Comparison of ENCODE assay signal across 21 cellular contexts in the genomic region with DNA sequence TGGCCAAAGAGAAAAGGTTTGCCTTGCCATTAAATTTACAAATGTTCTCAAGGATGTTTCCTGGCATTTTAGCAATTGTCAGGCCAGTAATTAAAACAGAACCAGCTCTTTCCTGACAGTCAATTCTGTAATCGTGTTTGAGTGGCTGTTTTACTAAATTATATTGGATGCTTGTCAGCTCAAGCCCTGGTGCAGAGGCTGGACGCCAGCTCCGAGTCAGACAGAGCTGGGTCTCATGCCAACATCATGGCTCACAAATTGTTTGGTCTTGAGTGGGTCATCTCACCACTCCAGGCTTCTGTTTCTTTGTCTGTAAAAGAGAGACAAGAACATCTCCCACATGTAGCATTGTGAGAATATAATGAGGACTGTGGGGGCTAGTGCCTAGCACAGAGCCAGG.
DNase-seq lines count a peak whose midpoint lies in the region; ATAC-seq, FAIRE-seq and TF ChIP-seq lines count a peak whose summit lies in the region.
"Had no signal": no experiment of that assay in that cellular context is flagged by ENCODE, and none has a peak within 500 bp of the region (broad histone marks: within the 10 kb centered on the region; RNA-seq: fewer than 3 reads in every experiment).

No MANE protein-coding gene starts in this region.

- no peak for TF ChIP-seq POLR2A in tibial nerve (IDR thresholded peaks at IDR 0.05)

- no peak overlapping the region for H3K27ac Mint-ChIP-seq in activated naive CD4-positive, alpha-beta T cell treated with anti-CD3 and anti-CD28 coated beads, Interleukin-2, amount 50 U/mL, for 72 hours
- H3K27ac Mint-ChIP-seq: CD4-positive, CD25-positive, alpha-beta regulatory T cell; naive thymus-derived CD8-positive, alpha-beta T cell; progenitor cell of endocrine pancreas; stimulated activated memory B cell treated with anti-CD40 and anti-IgM and Interleukin-4, amounts not matched to agents 10 μg/mL and 1 μg/mL and 100 μg/mL, for 72 hours had no signal

- H3K27ac ChIP-seq in tibial nerve = no peak overlapping the region
- H3K27ac ChIP-seq in mammary epithelial cell (ENCODE audit: insufficient read depth, low read depth, low read length) = no peak overlapping the region
- H3K27ac ChIP-seq: brain microvascular endothelial cell, SJCRH30, upper lobe of right lung had no signal

- H3K9me3 Mint-ChIP-seq in activated naive CD4-positive, alpha-beta T cell treated with anti-CD3 and anti-CD28 coated beads, Interleukin-2, amount 50 U/mL, for 72 hours = no peaks in the 10 kb centered on the region

- intact Hi-C loops in left cardiac atrium (cut with DNase I) = no loop called here
- intact Hi-C loops in Right ventricle myocardium inferior (cut with DNase I) = no loop called here
- intact Hi-C loops in mammary epithelial cell (cut with micrococcal nuclease) = no loop called here

- dilution Hi-C loops in mammary epithelial cell (cut with HindIII; ENCODE audit: low sequenced_read_pairs) = no loop called here

- H3K9me3 ChIP-seq in tibial nerve (peaks cover 0 to 6% (median 0%) of the 10 kb centered on the region in 4 donors), mammary epithelial cell (replicated peaks; ENCODE audit: insufficient read depth, low read length) (peaks cover 6% of the 10 kb centered on the region)
- H3K9me3 ChIP-seq: SJCRH30, upper lobe of right lung had no signal

- FAIRE-seq in frontal cortex (lab: Jason Lieb, UNC) = no peak

- no peaks in the 10 kb centered on the region for H3K36me3 ChIP-seq in tibial nerve
- no peaks in the 10 kb centered on the region for H3K36me3 ChIP-seq in mammary epithelial cell (ENCODE audit: insufficient read depth, low read length)
- H3K36me3 ChIP-seq: brain microvascular endothelial cell, SJCRH30, upper lobe of right lung had no signal

- no peaks in the 10 kb centered on the region for H3K27me3 ChIP-seq in tibial nerve
- no peaks in the 10 kb centered on the region for H3K27me3 ChIP-seq in mammary epithelial cell (ENCODE audit: insufficient read depth, low read length)
- H3K27me3 ChIP-seq: brain microvascular endothelial cell had no signal

- no peak overlapping the region for H3K4me2 ChIP-seq in mammary epithelial cell (ENCODE audit: insufficient read depth, low read depth, low read length)

- H2AFZ ChIP-seq in mammary epithelial cell (ENCODE audit: low read depth, low read length) = no peak overlapping the region

- TF ChIP-seq CTCF in tibial nerve (IDR thresholded peaks at IDR 0.05) (no peak), mammary epithelial cell (conservative IDR thresholded peaks at IDR 0.05 in 1 of 2, IDR thresholded peaks at IDR 0.05 in 1 of 2; ENCODE audit: extremely low read depth in 1 of 2, insufficient read depth in 1 of 2, low read depth in 1 of 2, low read length in 2 of 2) (no peak)

- in situ Hi-C loops in mammary epithelial cell (cut with MboI; ENCODE audit: low sequenced_read_pairs in 2 of 2) = no loop called here

- ATAC-seq in left cardiac atrium (peak; percentile 62 to 68), Right ventricle myocardium inferior (no peak)
- ATAC-seq in activated naive CD4-positive, alpha-beta T cell treated with anti-CD3 and anti-CD28 coated beads, Interleukin-2, amount 50 U/mL, for 72 hours = no peak
- ATAC-seq: naive thymus-derived CD8-positive, alpha-beta T cell; stimulated activated memory B cell treated with anti-CD40 and anti-IgM and Interleukin-4, amounts not matched to agents 10 μg/mL and 1 μg/mL and 100 μg/mL, for 72 hours; upper lobe of right lung had no signal

- H3K4me3 ChIP-seq in tibial nerve = no peak overlapping the region
- no peak overlapping the region for H3K4me3 ChIP-seq in mammary epithelial cell (replicated peaks in 1 of 3; ENCODE audit: insufficient read depth in 1 of 3, low read depth in 2 of 3, low read length in 3 of 3)
- H3K4me3 ChIP-seq: SJCRH30, upper lobe of right lung had no signal

- H3K79me2 ChIP-seq in mammary epithelial cell (ENCODE audit: insufficient read depth, low read length) = no peaks in the 10 kb centered on the region

- WGBS in tibial nerve, 2 donors = 9 to 25% methylated on average over 3 of the region's 3 CpGs
- 26% methylated on average over 3 of the region's 3 CpGs for WGBS in mammary epithelial cell (ENCODE audit: low coverage, missing lambda C conversion rate)

- H3K4me1 ChIP-seq in tibial nerve = peaks cover 0 to 31% (median 0%) of the 10 kb centered on the region in 4 donors
- H3K4me1 ChIP-seq in mammary epithelial cell (ENCODE audit: insufficient read depth, low read length) = peaks cover 2% of the 10 kb centered on the region
- H3K4me1 ChIP-seq: SJCRH30, upper lobe of right lung had no signal

- DNase-seq in left cardiac atrium (no peak), Right ventricle myocardium inferior (ENCODE audit: missing footprints) (no peak), T1000 (lab: John Stamatoyannopoulos, UW) (peak; percentile 18), frontal cortex (ENCODE audit: low spot score in 2 of 2) (peak; percentile 38 to 46), superior temporal gyrus (ENCODE audit: extremely low spot score) (peak; percentile 69), tibial nerve (ENCODE audit: low spot score in 2 of 2) (no peak), mammary epithelial cell (no peak)
- DNase-seq in activated naive CD4-positive, alpha-beta T cell treated with anti-CD3 and anti-CD28 coated beads, Interleukin-2, amount 50 U/mL, for 72 hours (ENCODE audit: low spot score in 2 of 2) = no peak
- DNase-seq: 8988T; activated CD8-positive, alpha-beta memory T cell treated with anti-CD3 and anti-CD28 coated beads, Interleukin-2, amount 50 U/mL, for 4 hours; activated naive CD4-positive, alpha-beta T cell; brain microvascular endothelial cell; CD4-positive, CD25-positive, alpha-beta regulatory T cell; GOT3; naive thymus-derived CD8-positive, alpha-beta T cell; NCI-H1694; SJCRH30; T-helper 9 cell; upper lobe of right lung had no signal

- no peak overlapping the region for H3K9ac ChIP-seq in mammary epithelial cell (ENCODE audit: insufficient read depth, low read length)

- BruUV-seq in mammary epithelial cell (replicated peaks; lab: Mats Ljungman, UMichigan) = no TSS peak

- no peaks in the 10 kb centered on the region for H4K20me1 ChIP-seq in mammary epithelial cell (ENCODE audit: insufficient read depth, low read length)

- TF ChIP-seq EP300 in tibial nerve (IDR thresholded peaks at IDR 0.05) = no peak

- CTCF ChIA-PET in mammary epithelial cell (lab: Charles Lee; ENCODE audit: low non-redundant PET) = no interaction called here

- no peaks in the 10 kb centered on the region for H3K36me3 Mint-ChIP-seq in activated naive CD4-positive, alpha-beta T cell treated with anti-CD3 and anti-CD28 coated beads, Interleukin-2, amount 50 U/mL, for 72 hours
- H3K36me3 Mint-ChIP-seq: CD4-positive, CD25-positive, alpha-beta regulatory T cell; naive thymus-derived CD8-positive, alpha-beta T cell; stimulated activated memory B cell treated with anti-CD40 and anti-IgM and Interleukin-4, amounts not matched to agents 10 μg/mL and 1 μg/mL and 100 μg/mL, for 72 hours had no signal

Comparison
In these comparisons a context has a peak if more than half of its experiments do, and no peak if none do; other contexts are left out.
1. ATAC-seq: peak in left cardiac atrium (2 of 2); none in Right ventricle myocardium inferior (single experiment) and activated naive CD4-positive, alpha-beta T cell treated with anti-CD3 and anti-CD28 coated beads, Interleukin-2, amount 50 U/mL, for 72 hours (0 of 2).
2. DNase-seq: peak in T1000 (single experiment), frontal cortex (2 of 2) and superior temporal gyrus (single experiment); none in left cardiac atrium (single experiment), Right ventricle myocardium inferior (single experiment), tibial nerve (0 of 2), mammary epithelial cell (single experiment) and activated naive CD4-positive, alpha-beta T cell treated with anti-CD3 and anti-CD28 coated beads, Interleukin-2, amount 50 U/mL, for 72 hours (0 of 2).